In genomic region chr5:114504560-114504959, GRCh38 we compare ENCODE assay signal across 20 cellular contexts.
"Had no signal": no experiment of that assay in that cellular context is flagged by ENCODE, and none has a peak within 500 bp of the region (broad histone marks: within the 10 kb centered on the region; RNA-seq: fewer than 3 reads in every experiment).

No MANE protein-coding gene starts in this region.

- H3K4me3 ChIP-seq: MG63 had no signal

- DNase-seq: IMR-90, Karpas-422, KG1, MG63, NCI-H1092 treated with DMSO at 0.1 percent for 48 hours, NCI-H1436, NCI-H187, NCI-H2029, NCI-H2081 treated with DMSO at 0.1 percent for 48 hours, NCI-H2171, NCI-H226, NCI-H446, NCI-H510A, NCI-H524 treated with DMSO at 0.1 percent for 48 hours, NCI-H69, NCI-H774, RPMI8226, SHP77 had no signal

- ATAC-seq: HepG2, SK-N-SH treated with all-trans-retinoic acid at 6 μM for 48 hours had no signal

- H3K36me3 ChIP-seq: MG63 had no signal

- H3K9me3 ChIP-seq: MG63 had no signal
